Comparison of ENCODE assay signal across 9 cellular contexts in the genomic region with DNA sequence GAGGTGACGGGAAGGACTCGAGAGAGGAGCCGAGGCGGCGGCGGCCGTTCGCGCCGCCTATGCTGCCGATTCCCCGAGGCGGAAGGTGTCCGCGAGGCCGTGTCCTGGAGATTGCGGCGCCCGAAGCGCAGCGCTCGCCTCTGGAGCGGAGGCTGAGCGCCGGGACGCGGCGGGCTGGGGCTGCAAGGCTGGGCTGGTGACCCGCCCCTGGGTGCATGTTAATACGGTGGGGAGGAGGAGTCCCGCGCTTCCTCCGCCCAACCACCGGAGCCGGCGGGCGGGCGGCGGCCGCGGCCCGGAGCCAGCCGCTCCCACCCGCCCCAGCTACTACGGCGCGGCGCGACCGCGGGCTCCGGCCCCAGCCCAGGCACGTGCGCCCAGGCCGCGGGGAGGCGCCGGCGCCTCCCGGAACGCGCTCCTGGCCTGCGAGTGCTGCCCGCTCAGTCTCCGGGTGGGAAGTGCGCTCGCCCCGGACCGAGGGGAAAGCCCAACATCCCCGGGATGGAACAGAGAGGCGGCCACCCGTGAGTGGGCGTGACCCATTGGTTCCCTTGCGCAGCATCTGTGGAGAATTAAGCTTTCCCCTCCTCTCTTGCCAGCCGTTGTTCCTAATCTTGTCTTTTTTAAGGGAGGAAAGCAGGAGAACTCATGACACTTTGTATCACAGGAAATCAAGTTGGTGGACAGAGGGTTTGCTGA. TPM values are rescaled to one million over a fixed set of nuclear protein-coding genes. Genes with fewer than 3 reads are reported as not detected.
DNase-seq lines count a peak whose midpoint lies in the region; ATAC-seq and TF ChIP-seq lines count a peak whose summit lies in the region.
"Had no signal": no experiment of that assay in that cellular context is flagged by ENCODE, and none has a peak within 500 bp of the region (broad histone marks: within the 10 kb centered on the region; RNA-seq: fewer than 3 reads in every experiment).

TSS of gene DLGAP1 (minus strand) at position 195 of the 699 bp plus-strand sequence.

- no peak within 1 kb of the TSS for H3K27ac ChIP-seq in esophagus muscularis mucosa (replicated peaks in 1 of 4)
- peak within 1 kb of the TSS; percentile 63 for H3K27ac ChIP-seq in neural progenitor cell

- WGBS in esophagus muscularis mucosa, result 2% methylated on average over 26 of the region's 75 CpGs

- H3K79me2 ChIP-seq in neural progenitor cell (ENCODE audit: low read depth), result peaks cover 43% of the 10 kb centered on the region

- ATAC-seq in GM19463 (IDR thresholded peaks at IDR 0.05; ENCODE audit: unreplicated experiment), result peak; percentile 82

- H3K4me2 ChIP-seq in neural progenitor cell, result peak within 1 kb of the TSS; percentile 95

- TF ChIP-seq POLR2A in esophagus muscularis mucosa (IDR thresholded peaks at IDR 0.05; ENCODE audit: low read depth), result no peak

- H3K4me3 Mint-ChIP-seq in neural progenitor cell, result peak within 1 kb of the TSS; percentile 92
- H3K4me3 Mint-ChIP-seq: dendritic cell treated with granulocyte-macrophage colony-stimulating factor and Interleukin-4, amounts not matched to agents 40 ng/mL and 50 ng/mL, for 4 days had no signal

- TF ChIP-seq CTCF in esophagus muscularis mucosa (IDR thresholded peaks at IDR 0.05) (no peak), neural progenitor cell (IDR thresholded peaks at IDR 0.05) (peak; percentile 21)

- H3K9me3 ChIP-seq in esophagus muscularis mucosa (no peaks in the 10 kb centered on the region), neural progenitor cell (ENCODE audit: low read depth) (no peaks in the 10 kb centered on the region)

- TF ChIP-seq EP300 in esophagus muscularis mucosa (IDR thresholded peaks at IDR 0.05), result no peak

- DNase-seq in DMS 273 (lab: John Stamatoyannopoulos, UW; ENCODE audit: unreplicated experiment) (peak; percentile 95), NCI-H446 treated with DMSO at 0.1 percent for 48 hours (lab: John Stamatoyannopoulos, UW) (peak; percentile 73), esophagus muscularis mucosa (ENCODE audit: extremely low spot score) (no peak), neural progenitor cell (ENCODE audit: low spot score) (peak; percentile 95), NCI-H2107 treated with DMSO at 0.1 percent for 48 hours (lab: John Stamatoyannopoulos, UW; ENCODE audit: unreplicated experiment) (no peak), H4 (ENCODE audit: low spot score) (no peak), epidermal melanocyte (ENCODE audit: insufficient read length, low spot score) (no peak)

- no peak within 1 kb of the TSS for H3K9ac ChIP-seq in neural progenitor cell

- peaks cover 35% of the 10 kb centered on the region for H4K20me1 ChIP-seq in neural progenitor cell (ENCODE audit: low read depth)

- peak within 1 kb of the TSS; percentile 97 for H2AFZ ChIP-seq in neural progenitor cell (replicated peaks)

- no peaks in the 10 kb centered on the region for H3K9me3 Mint-ChIP-seq in neural progenitor cell
- H3K9me3 Mint-ChIP-seq: dendritic cell treated with granulocyte-macrophage colony-stimulating factor and Interleukin-4, amounts not matched to agents 40 ng/mL and 50 ng/mL, for 4 days had no signal

- H3K36me3 Mint-ChIP-seq in neural progenitor cell, result no peaks in the 10 kb centered on the region

- H3K4me1 ChIP-seq in esophagus muscularis mucosa, result peaks cover 4 to 21% (median 18%) of the 10 kb centered on the region in 4 donors
- H3K4me1 ChIP-seq in neural progenitor cell, result peaks cover 28% of the 10 kb centered on the region

- peaks cover 10% of the 10 kb centered on the region for H3K4me1 Mint-ChIP-seq in neural progenitor cell

- intact Hi-C loops in esophagus muscularis mucosa (cut with DNase I), result no loop called here

- peaks cover 17% of the 10 kb centered on the region for H3F3A ChIP-seq in neural progenitor cell (ENCODE audit: low read depth)

- H3K27me3 ChIP-seq in esophagus muscularis mucosa (peaks cover 0 to 57% (median 9%) of the 10 kb centered on the region in 4 donors), neural progenitor cell (no peaks in the 10 kb centered on the region)

- peaks cover 15% of the 10 kb centered on the region for H3K27me3 Mint-ChIP-seq in neural progenitor cell (ENCODE audit: insufficient read depth, low read depth)

- H3K4me3 ChIP-seq in esophagus muscularis mucosa (peak within 1 kb of the TSS; percentile 42 to 49 (median 43)), neural progenitor cell (peak within 1 kb of the TSS; percentile 82)

- H3K36me3 ChIP-seq in esophagus muscularis mucosa, result no peaks in the 10 kb centered on the region
- no peaks in the 10 kb centered on the region for H3K36me3 ChIP-seq in neural progenitor cell

- peak within 1 kb of the TSS; percentile 68 for H3K27ac Mint-ChIP-seq in neural progenitor cell
- H3K27ac Mint-ChIP-seq: dendritic cell treated with granulocyte-macrophage colony-stimulating factor and Interleukin-4, amounts not matched to agents 40 ng/mL and 50 ng/mL, for 4 days had no signal

RNA-seq across cellular contexts. Expression of gene DLGAP1, which starts in this region (rescaled TPM):
- total RNA-seq in esophagus muscularis mucosa (1 to 10 TPM; 1.2 to 1.4 (median 1.4) TPM), neural progenitor cell (ENCODE audit: low replicate concordance) (16.9 and 18.5 TPM in 2 replicates)
- total RNA-seq in H4 (2014; rRNA removed; shearing (Covaris generic)), result 0.06 TPM in 1 of 2 replicates, not detected in the other

Comparison
In these comparisons a context has a peak if more than half of its experiments do, and no peak if none do; other contexts are left out.
1. DNase-seq: peak in DMS 273 (single experiment), NCI-H446 treated with DMSO at 0.1 percent for 48 hours (single experiment) and neural progenitor cell (single experiment); none in esophagus muscularis mucosa (single experiment), NCI-H2107 treated with DMSO at 0.1 percent for 48 hours (single experiment), H4 (single experiment) and epidermal melanocyte (single experiment).